In genomic region chr5:43110606-43111170, GRCh38 we compare ENCODE assay signal across 10 cellular contexts. TPM values are rescaled to one million over a fixed set of nuclear protein-coding genes. Genes with fewer than 3 reads are reported as not detected.
DNase-seq lines count a peak whose midpoint lies in the region; ATAC-seq and TF ChIP-seq lines count a peak whose summit lies in the region.
"Had no signal": no experiment of that assay in that cellular context is flagged by ENCODE, and none has a peak within 500 bp of the region (broad histone marks: within the 10 kb centered on the region; RNA-seq: fewer than 3 reads in every experiment).

No MANE protein-coding gene starts in this region.

- H3K9me3 Mint-ChIP-seq in chondrocyte (ENCODE audit: low read depth): no peaks in the 10 kb centered on the region
- no peaks in the 10 kb centered on the region for H3K9me3 Mint-ChIP-seq in stimulated activated naive B cell treated with anti-CD40 and anti-IgM and Interleukin-4, amounts not matched to agents 10 μg/mL and 1 μg/mL and 100 μg/mL, for 72 hours

- intact Hi-C loops in dorsolateral prefrontal cortex (cut with DNase I): no loop called here

- no peak overlapping the region for H3K4me3 Mint-ChIP-seq in chondrocyte (ENCODE audit: unreplicated experiment)
- H3K4me3 Mint-ChIP-seq in stimulated activated naive B cell treated with anti-CD40 and anti-IgM and Interleukin-4, amounts not matched to agents 10 μg/mL and 1 μg/mL and 100 μg/mL, for 72 hours: no peak overlapping the region

- no peak overlapping the region for H3K27ac Mint-ChIP-seq in chondrocyte (ENCODE audit: unreplicated experiment)
- no peak overlapping the region for H3K27ac Mint-ChIP-seq in stimulated activated naive B cell treated with anti-CD40 and anti-IgM and Interleukin-4, amounts not matched to agents 10 μg/mL and 1 μg/mL and 100 μg/mL, for 72 hours

- H3K4me1 Mint-ChIP-seq in chondrocyte (ENCODE audit: low read depth): peaks cover 7% of the 10 kb centered on the region
- no peaks in the 10 kb centered on the region for H3K4me1 Mint-ChIP-seq in stimulated activated naive B cell treated with anti-CD40 and anti-IgM and Interleukin-4, amounts not matched to agents 10 μg/mL and 1 μg/mL and 100 μg/mL, for 72 hours

- DNase-seq in NCI-H82 (lab: John Stamatoyannopoulos, UW) (peak; percentile 10), NCI-H82 treated with DMSO at 0.1 percent for 48 hours (lab: John Stamatoyannopoulos, UW; ENCODE audit: unreplicated experiment) (no peak), RPMI8226 (peak; percentile 46), chondrocyte (ENCODE audit: low spot score) (no peak), dorsolateral prefrontal cortex (no peak), NOMO-1 treated with DMSO at 0.1 percent for 48 hours (lab: John Stamatoyannopoulos, UW; ENCODE audit: unreplicated experiment) (no peak)
- no peak for DNase-seq in stimulated activated naive B cell treated with anti-CD40 and anti-IgM and Interleukin-4, amounts not matched to agents 10 μg/mL and 1 μg/mL and 100 μg/mL, for 72 hours
- DNase-seq: DMS153, MG63 had no signal

- H3K27me3 Mint-ChIP-seq in chondrocyte (ENCODE audit: low read depth): no peaks in the 10 kb centered on the region
- no peaks in the 10 kb centered on the region for H3K27me3 Mint-ChIP-seq in stimulated activated naive B cell treated with anti-CD40 and anti-IgM and Interleukin-4, amounts not matched to agents 10 μg/mL and 1 μg/mL and 100 μg/mL, for 72 hours

- no peaks in the 10 kb centered on the region for H3K36me3 Mint-ChIP-seq in chondrocyte (ENCODE audit: low read depth)
- H3K36me3 Mint-ChIP-seq in stimulated activated naive B cell treated with anti-CD40 and anti-IgM and Interleukin-4, amounts not matched to agents 10 μg/mL and 1 μg/mL and 100 μg/mL, for 72 hours: no peaks in the 10 kb centered on the region

- H3K27ac ChIP-seq in dorsolateral prefrontal cortex: no peak overlapping the region

- no peak overlapping the region for H3K4me3 ChIP-seq in dorsolateral prefrontal cortex
- H3K4me3 ChIP-seq: MG63 had no signal

- peak; percentile 21 to 60 for ATAC-seq in stimulated activated naive B cell treated with anti-CD40 and anti-IgM and Interleukin-4, amounts not matched to agents 10 μg/mL and 1 μg/mL and 100 μg/mL, for 72 hours (replicated peaks)
- no peak for ATAC-seq in GM21526 (IDR thresholded peaks at IDR 0.05; ENCODE audit: low FRiP score, unreplicated experiment)

- no peaks in the 10 kb centered on the region for H3K27me3 ChIP-seq in dorsolateral prefrontal cortex
- H3K27me3 ChIP-seq: MG63 had no signal

- TF ChIP-seq CTCF in chondrocyte (IDR thresholded peaks at IDR 0.05) (peak; percentile 54), dorsolateral prefrontal cortex (IDR thresholded peaks at IDR 0.05 in 54 of 56, conservative IDR thresholded peaks at IDR 0.05 in 2 of 56; ENCODE audit: low read depth in 1 of 56, partially characterized antibody in 56 of 56) (peak in 3 of 56 donors; percentile 7 to 22 (median 13))

RNA-seq across cellular contexts. Expression of gene ZNF131, which starts 10.0 kb away (rescaled TPM):
- total RNA-seq in chondrocyte (29.2 to 37.3 TPM (median 29.4 TPM) in 3 replicates), dorsolateral prefrontal cortex (10 to 100 TPM; 29.1 to 65.2 (median 49.2) TPM)

Comparison
In these comparisons a context has a peak if more than half of its experiments do, and no peak if none do; other contexts are left out.
1. DNase-seq: peak in NCI-H82 (single experiment) and RPMI8226 (single experiment); none in NCI-H82 treated with DMSO at 0.1 percent for 48 hours (single experiment), chondrocyte (single experiment), stimulated activated naive B cell treated with anti-CD40 and anti-IgM and Interleukin-4, amounts not matched to agents 10 μg/mL and 1 μg/mL and 100 μg/mL, for 72 hours (single experiment), dorsolateral prefrontal cortex (0 of 10) and NOMO-1 treated with DMSO at 0.1 percent for 48 hours (single experiment).